ENCODE assay signal across 18 cellular contexts in the genomic region with DNA sequence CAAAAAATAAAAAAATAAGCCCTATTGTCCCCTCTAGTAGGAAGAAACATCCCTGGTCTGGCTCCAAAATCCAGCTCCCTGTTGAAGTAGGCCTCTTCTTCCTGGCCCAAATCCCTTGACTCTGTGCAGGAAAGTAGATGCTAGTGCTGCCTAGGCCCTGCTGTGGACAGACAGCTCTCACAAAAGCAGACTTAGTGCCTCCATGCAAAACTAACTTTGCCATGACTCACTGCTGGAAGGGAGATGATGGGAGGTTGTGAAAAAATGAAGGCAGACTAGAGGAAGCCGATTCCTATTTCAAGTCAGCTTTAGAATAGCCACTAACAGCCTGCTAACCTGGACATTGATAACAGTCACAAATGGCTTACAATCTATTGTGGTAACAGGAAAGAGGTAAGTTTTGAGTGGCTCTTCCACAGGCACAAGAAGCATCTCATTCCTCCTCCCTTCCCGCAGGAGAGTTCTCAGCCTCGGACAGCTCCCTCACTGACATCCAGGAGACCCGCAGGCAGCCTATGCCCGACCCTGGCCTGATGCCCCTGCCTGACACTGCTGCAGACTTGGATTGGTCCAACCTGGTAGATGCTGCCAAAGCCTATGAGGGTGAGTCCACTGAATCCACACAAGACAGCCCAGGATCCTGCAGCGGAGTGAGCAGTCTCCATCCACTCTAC.
DNase-seq lines count a peak whose midpoint lies in the region; ATAC-seq, FAIRE-seq and TF ChIP-seq lines count a peak whose summit lies in the region.
"Had no signal": no experiment of that assay in that cellular context is flagged by ENCODE, and none has a peak within 500 bp of the region (broad histone marks: within the 10 kb centered on the region; RNA-seq: fewer than 3 reads in every experiment).

No MANE protein-coding gene starts in this region.

- ATAC-seq in activated naive CD4-positive, alpha-beta T cell treated with anti-CD3 and anti-CD28 coated beads, Interleukin-2, amount 50 U/mL, for 72 hours: no peak
- ATAC-seq: left lung; naive thymus-derived CD4-positive, alpha-beta T cell had no signal

- H3K27me3 ChIP-seq in AG04450 (ENCODE audit: control insufficient read depth, insufficient read depth, low read length) (no peaks in the 10 kb centered on the region), keratinocyte (ENCODE audit: control insufficient read depth, extremely low read depth, insufficient read depth, low read length) (no peaks in the 10 kb centered on the region)
- H3K27me3 ChIP-seq: left lung had no signal

- FAIRE-seq in HTR-8/SVneo (lab: Jason Lieb, UNC) (peak; percentile 86), keratinocyte (lab: Jason Lieb, UNC) (peak; percentile 29)
- FAIRE-seq: colon, G401.6 had no signal

- H2AFZ ChIP-seq in keratinocyte (ENCODE audit: control insufficient read depth, low read length): no peak overlapping the region

- POLR2A ChIA-PET in AG04450 (lab: Yijun Ruan, JAX): no interaction called here

- no peak overlapping the region for H3K4me2 ChIP-seq in keratinocyte (ENCODE audit: control insufficient read depth, extremely low read depth, insufficient read depth, low read depth, low read length)

- no peaks in the 10 kb centered on the region for H3K79me2 ChIP-seq in keratinocyte (ENCODE audit: control insufficient read depth, insufficient read depth, low read length)

- no peak for TF ChIP-seq CTCF in AG04450 (IDR thresholded peaks at IDR 0.05; ENCODE audit: low read depth, low read length)
- TF ChIP-seq CTCF in cardiac fibroblast (IDR thresholded peaks at IDR 0.05; ENCODE audit: low read depth, low read length): no peak
- TF ChIP-seq CTCF in keratinocyte (optimal IDR thresholded peaks at IDR 0.05 in 1 of 3, IDR thresholded peaks at IDR 0.05 in 1 of 3, conservative IDR thresholded peaks at IDR 0.05 in 1 of 3; ENCODE audit: extremely low read depth in 1 of 3, insufficient read depth in 2 of 3, low read length in 3 of 3): no peak

- H3K36me3 Mint-ChIP-seq in activated naive CD4-positive, alpha-beta T cell treated with anti-CD3 and anti-CD28 coated beads, Interleukin-2, amount 50 U/mL, for 72 hours: no peaks in the 10 kb centered on the region

- no peak overlapping the region for H3K4me3 ChIP-seq in AG04450 (ENCODE audit: low read depth, low read length)
- H3K4me3 ChIP-seq in cardiac fibroblast (replicated peaks in 1 of 2; ENCODE audit: low read depth in 2 of 2, low read length in 2 of 2): no peak overlapping the region
- no peak overlapping the region for H3K4me3 ChIP-seq in keratinocyte (ENCODE audit: control insufficient read depth in 2 of 3, extremely low read depth in 1 of 3, insufficient read depth in 2 of 3, low read depth in 1 of 3, low read length in 3 of 3)
- H3K4me3 ChIP-seq: left lung had no signal

- H4K20me1 ChIP-seq in keratinocyte (ENCODE audit: control insufficient read depth, extremely low read depth, insufficient read depth, low read length): no peaks in the 10 kb centered on the region

- H3K27ac ChIP-seq in AG04450 (ENCODE audit: low read depth, low read length): peak overlapping the region; percentile 57
- H3K27ac ChIP-seq in keratinocyte (ENCODE audit: control insufficient read depth, insufficient read depth, low read length): no peak overlapping the region
- H3K27ac ChIP-seq: epithelial cell of prostate, HL-60, left lung had no signal

- H3K4me1 ChIP-seq in keratinocyte (ENCODE audit: control insufficient read depth, extremely low read depth, insufficient read depth, low read length): peaks cover 4% of the 10 kb centered on the region
- H3K4me1 ChIP-seq: left lung had no signal

- CTCF ChIA-PET in AG04450 (lab: Charles Lee): interaction anchor here (0.8 to 2.0 kb wide), 5 partner anchors 14 to 595 kb away, joined by 4 to 8 read pairs (median 6); no protein-coding TSS in a partner anchor

- peak overlapping the region in 1 of 2 donors; percentile 14 for H3K27ac Mint-ChIP-seq in activated naive CD4-positive, alpha-beta T cell treated with anti-CD3 and anti-CD28 coated beads, Interleukin-2, amount 50 U/mL, for 72 hours

- DNase-seq in AG04450 (ENCODE audit: low read depth, low spot score): no peak
- no peak for DNase-seq in HTR-8/SVneo (ENCODE audit: insufficient read length, low spot score)
- DNase-seq in cardiac fibroblast (ENCODE audit: low read depth in 2 of 2): peak; percentile 62 to 68
- no peak for DNase-seq in keratinocyte (ENCODE audit: low read depth, low spot score)
- DNase-seq in NCI-H2107 treated with DMSO at 0.1 percent for 48 hours (lab: John Stamatoyannopoulos, UW; ENCODE audit: unreplicated experiment): no peak
- no peak for DNase-seq in LoVo (ENCODE audit: low spot score)
- DNase-seq in globus pallidus (ENCODE audit: low spot score): no peak
- DNase-seq in activated naive CD4-positive, alpha-beta T cell treated with anti-CD3 and anti-CD28 coated beads, Interleukin-2, amount 50 U/mL, for 72 hours (ENCODE audit: low spot score in 2 of 2): no peak
- DNase-seq: activated naive CD4-positive, alpha-beta T cell treated with Interleukin-2 at 50 U/mL for 16 hours; COR-L47; Karpas-422; left lung; naive thymus-derived CD4-positive, alpha-beta T cell; NCI-H526 had no signal

- dilution Hi-C loops in keratinocyte (cut with MboI; ENCODE audit: extremely low pct_ligation_motif_present, low sequenced_read_pairs): no loop called here

- H3K36me3 ChIP-seq in keratinocyte (ENCODE audit: control insufficient read depth in 2 of 2, extremely low read depth in 1 of 2, insufficient read depth in 2 of 2, low read length in 2 of 2): peaks cover 20 to 45% of the 10 kb centered on the region in 2 experiments

- no peaks in the 10 kb centered on the region for H3K9me1 ChIP-seq in keratinocyte (ENCODE audit: control insufficient read depth, extremely low read depth, insufficient read depth, low read length)

- H3K9ac ChIP-seq in keratinocyte (ENCODE audit: control insufficient read depth, extremely low read depth, insufficient read depth, low read length): no peak overlapping the region

- H3K9me3 Mint-ChIP-seq in activated naive CD4-positive, alpha-beta T cell treated with anti-CD3 and anti-CD28 coated beads, Interleukin-2, amount 50 U/mL, for 72 hours: no peaks in the 10 kb centered on the region
- H3K9me3 Mint-ChIP-seq: naive thymus-derived CD4-positive, alpha-beta T cell had no signal

- H3K9me3 ChIP-seq in AG04450 (ENCODE audit: control insufficient read depth, insufficient read depth, low read length): no peaks in the 10 kb centered on the region
- no peaks in the 10 kb centered on the region for H3K9me3 ChIP-seq in keratinocyte (ENCODE audit: control insufficient read depth, low read depth, low read length)
- H3K9me3 ChIP-seq: left lung had no signal

Comparison
In these comparisons a context has a peak if more than half of its experiments do, and no peak if none do; other contexts are left out.
1. DNase-seq: peak in cardiac fibroblast (2 of 2); none in AG04450 (single experiment), HTR-8/SVneo (single experiment), keratinocyte (single experiment), NCI-H2107 treated with DMSO at 0.1 percent for 48 hours (single experiment), LoVo (single experiment), globus pallidus (single experiment) and activated naive CD4-positive, alpha-beta T cell treated with anti-CD3 and anti-CD28 coated beads, Interleukin-2, amount 50 U/mL, for 72 hours (0 of 2).